Comparison of ENCODE assay signal across 11 cellular contexts in the genomic region with DNA sequence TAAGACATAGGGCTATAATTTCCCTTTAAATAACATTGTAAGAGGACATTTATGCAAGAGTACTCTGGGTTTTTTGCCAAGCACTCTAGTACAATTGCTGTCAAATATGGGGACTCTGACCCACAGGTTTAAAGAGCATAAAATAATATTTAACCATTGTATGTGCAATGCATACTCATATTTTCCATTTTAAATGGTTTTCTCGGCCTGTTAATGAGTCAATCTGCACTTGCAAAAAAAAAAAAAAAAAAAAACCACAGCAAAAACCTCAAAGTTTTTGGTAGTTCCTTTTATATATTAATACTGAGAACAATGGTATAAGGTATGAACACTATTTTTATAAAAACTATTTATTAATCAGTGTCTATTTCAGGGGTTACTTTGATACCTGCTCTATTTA.
DNase-seq lines count a peak whose midpoint lies in the region; ATAC-seq and TF ChIP-seq lines count a peak whose summit lies in the region.
"Had no signal": no experiment of that assay in that cellular context is flagged by ENCODE, and none has a peak within 500 bp of the region (broad histone marks: within the 10 kb centered on the region; RNA-seq: fewer than 3 reads in every experiment).

No MANE protein-coding gene starts in this region.

- ATAC-seq in GM19397 (IDR thresholded peaks at IDR 0.05; ENCODE audit: unreplicated experiment) = peak; percentile 47
- ATAC-seq in HG03095 (IDR thresholded peaks at IDR 0.05; ENCODE audit: unreplicated experiment) = peak; percentile 41
- peak; percentile 56 for ATAC-seq in activated B cell treated with CpG ODN at 0.5 μM for 24 hours (ENCODE audit: low read depth)
- ATAC-seq: HCT116 had no signal

- no peak overlapping the region for H3K4me3 Mint-ChIP-seq in activated B cell treated with CpG ODN at 0.5 μM for 24 hours

- POLR2A ChIA-PET in activated B cell treated with CpG ODN at 0.5 μM for 24 hours (lab: Charles Lee) = no interaction called here

- TF ChIP-seq CTCF in GM12865 (IDR thresholded peaks at IDR 0.05; ENCODE audit: insufficient read depth, low read depth, low read length, missing control alignments) (no peak), activated B cell treated with CpG ODN at 0.5 μM for 24 hours (IDR thresholded peaks at IDR 0.05) (no peak)

- no peaks in the 10 kb centered on the region for H3K36me3 Mint-ChIP-seq in activated B cell treated with CpG ODN at 0.5 μM for 24 hours (ENCODE audit: low read depth)

- CTCF ChIA-PET in activated B cell treated with CpG ODN at 0.5 μM for 24 hours (lab: Charles Lee) = no interaction called here

- DNase-seq in GM12865 (ENCODE audit: low read depth) = peak; percentile 58
- DNase-seq in activated B cell treated with CpG ODN at 0.5 μM for 24 hours = no peak
- DNase-seq in RPMI8226 = no peak
- no peak for DNase-seq in AG20443 (ENCODE audit: low spot score)
- no peak for DNase-seq in HT-29 (ENCODE audit: low spot score)
- DNase-seq in H4 (ENCODE audit: low spot score) = no peak
- DNase-seq: amygdala; stimulated activated CD4-positive, alpha-beta T cell treated with anti-CD3 and anti-CD28 coated beads, Interleukin-1b, Interleukin-23, amount 100 ng/mL, for 48 hours had no signal

- no peaks in the 10 kb centered on the region for H3K9me3 Mint-ChIP-seq in activated B cell treated with CpG ODN at 0.5 μM for 24 hours

- no peak overlapping the region for H3K27ac Mint-ChIP-seq in activated B cell treated with CpG ODN at 0.5 μM for 24 hours

- peaks cover 46% of the 10 kb centered on the region for H3K4me1 Mint-ChIP-seq in activated B cell treated with CpG ODN at 0.5 μM for 24 hours

- H3K4me3 ChIP-seq in GM12865 (ENCODE audit: low read depth, low read length) = no peak overlapping the region

- no peaks in the 10 kb centered on the region for H3K27me3 Mint-ChIP-seq in activated B cell treated with CpG ODN at 0.5 μM for 24 hours

- intact Hi-C loops in activated B cell treated with CpG ODN at 0.5 μM for 24 hours (cut with micrococcal nuclease) = loop anchor here (2.0 to 10.0 kb wide), 4 partner anchors 84 to 808 kb away; a partner anchor contains a TSS
